Comparison of ENCODE assay signal across 16 cellular contexts in the genomic region with DNA sequence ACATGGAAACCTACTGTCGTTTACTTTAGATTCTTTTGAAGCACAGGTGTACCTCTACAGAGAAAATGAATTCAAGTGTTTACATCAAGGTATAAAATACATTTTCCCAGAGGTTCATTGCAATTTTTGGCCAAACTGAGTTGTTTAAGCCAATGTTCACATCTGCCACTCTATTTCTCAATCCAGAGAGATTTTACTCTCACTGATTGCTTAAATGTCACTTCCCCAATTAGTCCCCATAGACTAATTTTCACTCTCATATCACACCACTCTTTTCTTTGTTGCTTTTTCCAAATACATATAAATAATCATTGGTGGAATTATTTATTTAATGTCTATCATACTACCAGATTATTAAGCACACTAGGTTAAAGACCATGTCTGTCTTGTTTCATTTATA.
DNase-seq lines count a peak whose midpoint lies in the region; FAIRE-seq and TF ChIP-seq lines count a peak whose summit lies in the region.
"Had no signal": no experiment of that assay in that cellular context is flagged by ENCODE, and none has a peak within 500 bp of the region (broad histone marks: within the 10 kb centered on the region; RNA-seq: fewer than 3 reads in every experiment).

No MANE protein-coding gene starts in this region.

- no peak overlapping the region for H3K4me3 ChIP-seq in NB4 (ENCODE audit: low read depth, low read length)
- H3K4me3 ChIP-seq in H7 (ENCODE audit: insufficient read depth, low read depth, low read length) = no peak overlapping the region

- no peak for TF ChIP-seq CTCF in NB4 (IDR thresholded peaks at IDR 0.05; ENCODE audit: low read depth, low read length)

- DNase-seq in GM12891 (ENCODE audit: insufficient read length, low spot score) (no peak), NB4 (ENCODE audit: low read depth) (peak; percentile 22), SIG-M5 (lab: John Stamatoyannopoulos, UW) (peak; percentile 13), activated gamma-delta T cell treated with Interleukin-2 at 50 U/mL for 16 hours (no peak), H7 (no peak), NCI-H2171 (lab: John Stamatoyannopoulos, UW) (no peak)
- no peak for DNase-seq in activated naive CD4-positive, alpha-beta T cell treated with anti-CD3 and anti-CD28 coated beads for 36 hours
- DNase-seq: BE2C; CD4-positive, alpha-beta memory T cell; DMS79; NCI-H1105; NCI-H187; NCI-H226; NCI-H524; NCI-H82 had no signal

- no peak overlapping the region for H3K4me3 Mint-ChIP-seq in activated naive CD4-positive, alpha-beta T cell treated with anti-CD3 and anti-CD28 coated beads for 36 hours
- H3K4me3 Mint-ChIP-seq: CD4-positive, alpha-beta memory T cell; T-helper 2 cell treated with Interferon-gamma antibody and Interleukin-4, amounts not matched to agents 5 μg/mL and 100 μg/mL, for 36 hours had no signal

- no peaks in the 10 kb centered on the region for H3K27me3 ChIP-seq in H7 (ENCODE audit: control insufficient read depth, insufficient read depth, low read length)
- H3K27me3 ChIP-seq: BE2C had no signal

- TF ChIP-seq POLR2A in GM12891 (IDR thresholded peaks at IDR 0.05; ENCODE audit: low read depth, low read length) (no peak), NB4 (IDR thresholded peaks at IDR 0.05; ENCODE audit: extremely low read depth, insufficient read length) (no peak)

- CTCF ChIA-PET in activated naive CD4-positive, alpha-beta T cell treated with anti-CD3 and anti-CD28 coated beads for 36 hours (lab: Charles Lee) = no interaction called here

- no peak overlapping the region for H3K27ac Mint-ChIP-seq in activated naive CD4-positive, alpha-beta T cell treated with anti-CD3 and anti-CD28 coated beads for 36 hours
- H3K27ac Mint-ChIP-seq: CD4-positive, alpha-beta memory T cell; T-helper 2 cell treated with Interferon-gamma antibody and Interleukin-4, amounts not matched to agents 5 μg/mL and 100 μg/mL, for 36 hours had no signal

- H3K36me3 ChIP-seq in H7 (replicated peaks; ENCODE audit: control insufficient read depth, insufficient read depth, low read length) = no peaks in the 10 kb centered on the region
- H3K36me3 ChIP-seq: BE2C had no signal

- no peak for FAIRE-seq in GM12891 (lab: Jason Lieb, UNC)

- intact Hi-C loops in activated naive CD4-positive, alpha-beta T cell treated with anti-CD3 and anti-CD28 coated beads for 36 hours (cut with micrococcal nuclease) = loop anchor here (2.0 kb wide), 1 partner anchor 55 kb away; no protein-coding TSS in a partner anchor

- H3K27me3 Mint-ChIP-seq in activated naive CD4-positive, alpha-beta T cell treated with anti-CD3 and anti-CD28 coated beads for 36 hours (ENCODE audit: low read depth) = no peaks in the 10 kb centered on the region
- H3K27me3 Mint-ChIP-seq: CD4-positive, alpha-beta memory T cell had no signal

- peaks cover 3% of the 10 kb centered on the region for H3K36me3 Mint-ChIP-seq in activated naive CD4-positive, alpha-beta T cell treated with anti-CD3 and anti-CD28 coated beads for 36 hours (ENCODE audit: low read depth)

- no peaks in the 10 kb centered on the region for H3K9me3 Mint-ChIP-seq in activated naive CD4-positive, alpha-beta T cell treated with anti-CD3 and anti-CD28 coated beads for 36 hours
- H3K9me3 Mint-ChIP-seq: CD4-positive, alpha-beta memory T cell; T-helper 2 cell treated with Interferon-gamma antibody and Interleukin-4, amounts not matched to agents 5 μg/mL and 100 μg/mL, for 36 hours had no signal

- peaks cover 5% of the 10 kb centered on the region for H3K4me1 Mint-ChIP-seq in activated naive CD4-positive, alpha-beta T cell treated with anti-CD3 and anti-CD28 coated beads for 36 hours (ENCODE audit: low read depth)

TF ChIP-seq in GM12891, 5 proteins besides CTCF, POLR2A, EP300 and RAD21:
- TF ChIP-seq PAX5 (IDR thresholded peaks at IDR 0.05; ENCODE audit: insufficient read depth, low read length, severe bottlenecking) (no peak), SPI1 (IDR thresholded peaks at IDR 0.05; ENCODE audit: low read depth, low read length) (0 out of 2 replicates have a peak, but pooled peaks have one; percentile 5)

Comparison
In these comparisons a context has a peak if more than half of its experiments do, and no peak if none do; other contexts are left out.
1. DNase-seq: peak in NB4 (single experiment) and SIG-M5 (single experiment); none in GM12891 (single experiment), activated naive CD4-positive, alpha-beta T cell treated with anti-CD3 and anti-CD28 coated beads for 36 hours (single experiment), activated gamma-delta T cell treated with Interleukin-2 at 50 U/mL for 16 hours (single experiment), H7 (single experiment) and NCI-H2171 (single experiment).